15 cellular contexts compared by ENCODE assay signal in the genomic region with DNA sequence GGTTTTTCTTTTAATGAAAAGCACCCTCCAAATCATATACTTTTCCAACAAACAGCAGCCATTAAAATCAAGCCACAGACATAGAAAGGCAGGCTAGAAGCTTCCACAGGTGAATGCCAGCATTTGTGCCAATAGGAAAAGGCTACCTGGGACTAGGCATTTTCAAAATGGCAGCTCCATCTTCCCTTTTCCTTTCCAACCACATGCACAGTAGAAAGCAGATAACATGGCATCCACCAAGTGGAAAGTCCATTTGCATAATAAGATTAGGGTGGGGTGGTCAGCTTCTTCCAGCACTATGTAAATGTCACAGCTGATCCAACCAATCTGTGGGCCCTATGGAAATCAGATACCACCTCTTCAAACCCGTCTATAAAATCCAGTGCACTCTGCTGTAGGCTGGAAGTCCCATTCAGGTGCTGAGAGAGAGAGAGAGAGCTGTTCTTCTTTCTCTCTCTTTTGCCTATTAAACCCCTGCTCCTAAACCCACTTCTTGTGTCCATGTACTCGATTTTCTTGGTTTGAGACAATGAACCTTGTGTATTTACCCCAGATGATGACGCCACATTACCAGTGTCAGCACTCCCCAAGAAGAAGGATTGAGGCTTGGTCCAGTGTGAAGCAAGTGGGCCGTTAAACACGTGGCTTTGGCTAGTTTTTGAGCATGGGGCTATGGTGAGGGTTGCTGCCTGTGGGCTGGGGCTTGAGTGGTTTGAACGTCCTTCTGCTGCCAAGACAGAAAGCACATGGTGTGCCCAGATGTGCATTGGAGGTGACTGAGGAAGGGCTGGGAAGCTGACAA. TPM values are rescaled to one million over a fixed set of nuclear protein-coding genes. Genes with fewer than 3 reads are reported as not detected.
"Had no signal": no experiment of that assay in that cellular context is flagged by ENCODE, and none has a peak within 500 bp of the region (broad histone marks: within the 10 kb centered on the region; RNA-seq: fewer than 3 reads in every experiment).

No MANE protein-coding gene starts in this region.

- DNase-seq: activated CD4-positive, alpha-beta T cell treated with anti-CD3 and anti-CD28 coated beads, Interleukin-2, amount 50 U/mL, for 48 hours; activated naive CD8-positive, alpha-beta T cell treated with anti-CD3 and anti-CD28 coated beads, Interleukin-2, amount 10 ng/mL, durations not matched to agents 7 days and 5 days; activated T-cell treated with anti-CD3 and anti-CD28 coated beads, Interleukin-2, amount 50 U/mL, for 48 hours; kidney; mesenchymal stem cell; nephron progenitor cell; ovary; stimulated activated CD4-positive, alpha-beta T cell treated with anti-CD3 and anti-CD28 coated beads, Interleukin-2, amount 100 ng/mL, for 48 hours; stimulated activated naive CD8-positive, alpha-beta T cell treated with anti-CD3 and anti-CD28 coated beads, Interleukin-15, Interleukin-2, amounts not matched to agents 100 U/mL and 50 U/mL, for 24 hours had no signal

- H3K36me3 ChIP-seq: cardiac muscle cell, left ventricle myocardium inferior, ovary had no signal

- H3K4me3 ChIP-seq: cardiac muscle cell, left ventricle myocardium inferior, ovary had no signal

- H3K27ac ChIP-seq: cardiac muscle cell, left ventricle myocardium inferior, ovary had no signal

- H3K27ac Mint-ChIP-seq: activated naive CD8-positive, alpha-beta T cell treated with anti-CD3 and anti-CD28 coated beads, Interleukin-2, amount 10 ng/mL, durations not matched to agents 7 days and 5 days; nephron progenitor cell had no signal

- H3K27me3 ChIP-seq: cardiac muscle cell, ovary had no signal

- H3K9me3 ChIP-seq: left ventricle myocardium inferior, ovary had no signal

- H3K36me3 Mint-ChIP-seq: activated naive CD8-positive, alpha-beta T cell treated with anti-CD3 and anti-CD28 coated beads, Interleukin-2, amount 10 ng/mL, durations not matched to agents 7 days and 5 days had no signal

- H3K4me3 Mint-ChIP-seq: activated naive CD8-positive, alpha-beta T cell treated with anti-CD3 and anti-CD28 coated beads, Interleukin-2, amount 10 ng/mL, durations not matched to agents 7 days and 5 days; nephron progenitor cell had no signal

- H3K9me3 Mint-ChIP-seq: activated naive CD8-positive, alpha-beta T cell treated with anti-CD3 and anti-CD28 coated beads, Interleukin-2, amount 10 ng/mL, durations not matched to agents 7 days and 5 days had no signal

- H3K4me1 Mint-ChIP-seq: nephron progenitor cell had no signal

- ATAC-seq: activated CD4-positive, CD25-positive, alpha-beta regulatory T cell treated with anti-CD3 and anti-CD28 coated beads, Interleukin-2, amount 50 U/mL, for 24 hours; stimulated activated naive CD8-positive, alpha-beta T cell treated with anti-CD3 and anti-CD28 coated beads, Interleukin-15, Interleukin-2, amounts not matched to agents 100 U/mL and 50 U/mL, for 24 hours had no signal

RNA-seq across cellular contexts. Expression of a gene that starts 24.2 kb away (rescaled TPM):
- total RNA-seq: activated naive CD8-positive, alpha-beta T cell treated with anti-CD3 and anti-CD28 coated beads, Interleukin-2, amount 10 ng/mL, durations not matched to agents 7 days and 5 days; aorta; cardiac muscle cell; endothelial cell of umbilical vein; kidney; left ventricle myocardium inferior; ovary; temporal lobe had no signal
- polyA plus RNA-seq: aorta, cardiac muscle cell, endothelial cell of umbilical vein, ovary had no signal

RNA-seq across cellular contexts. Expression of a gene that starts 57.3 kb away (rescaled TPM):
- total RNA-seq: activated naive CD8-positive, alpha-beta T cell treated with anti-CD3 and anti-CD28 coated beads, Interleukin-2, amount 10 ng/mL, durations not matched to agents 7 days and 5 days; cardiac muscle cell; endothelial cell of umbilical vein; kidney; left ventricle myocardium inferior; temporal lobe had no signal
- polyA plus RNA-seq: aorta, endothelial cell of umbilical vein, ovary had no signal
